Comparison of ENCODE assay signal across 15 cellular contexts in genomic region chr15:48406911-48407310, GRCh38.
DNase-seq lines count a peak whose midpoint lies in the region; ATAC-seq, FAIRE-seq and TF ChIP-seq lines count a peak whose summit lies in the region.
"Had no signal": no experiment of that assay in that cellular context is flagged by ENCODE, and none has a peak within 500 bp of the region (broad histone marks: within the 10 kb centered on the region; RNA-seq: fewer than 3 reads in every experiment).

No MANE protein-coding gene starts in this region.

- no peak overlapping the region for H3K27ac ChIP-seq in astrocyte (ENCODE audit: low read depth, low read length)
- no peak overlapping the region for H3K27ac ChIP-seq in CD8-positive, alpha-beta T cell (ENCODE audit: low read depth, low read length)
- no peak overlapping the region for H3K27ac ChIP-seq in upper lobe of right lung

- H3K9me3 Mint-ChIP-seq in astrocyte (ENCODE audit: unreplicated experiment) (no peaks in the 10 kb centered on the region), glutamatergic neuron (ENCODE audit: unreplicated experiment) (no peaks in the 10 kb centered on the region)
- no peaks in the 10 kb centered on the region for H3K9me3 Mint-ChIP-seq in CD8-positive, alpha-beta T cell
- H3K9me3 Mint-ChIP-seq: activated T-helper 1 cell treated with anti-CD3 and anti-CD28 coated beads, Interleukin-12 subunit alpha, Interleukin-12 subunit beta, Interleukin-2, Interleukin-4 antibody, amounts not matched to agents 30 ng/mL and 10 ng/mL and 1 ng/mL, durations not matched to agents 14 hours and 24 hours and 36 hours; CD4-positive, alpha-beta T cell had no signal

- no peak overlapping the region for H2AFZ ChIP-seq in astrocyte (ENCODE audit: low read depth, low read length)

- POLR2A ChIA-PET in CD8-positive, alpha-beta T cell (lab: Charles Lee): no interaction called here

- H3K4me3 Mint-ChIP-seq in astrocyte (ENCODE audit: unreplicated experiment): no peak overlapping the region
- no peak overlapping the region for H3K4me3 Mint-ChIP-seq in glutamatergic neuron (ENCODE audit: unreplicated experiment)
- no peak overlapping the region for H3K4me3 Mint-ChIP-seq in CD8-positive, alpha-beta T cell
- H3K4me3 Mint-ChIP-seq: activated T-helper 1 cell treated with anti-CD3 and anti-CD28 coated beads, Interleukin-12 subunit alpha, Interleukin-12 subunit beta, Interleukin-2, Interleukin-4 antibody, amounts not matched to agents 30 ng/mL and 10 ng/mL and 1 ng/mL, durations not matched to agents 14 hours and 24 hours and 36 hours; CD4-positive, alpha-beta T cell had no signal

- H3K4me1 Mint-ChIP-seq in astrocyte (ENCODE audit: low read depth, unreplicated experiment) (peaks cover 7% of the 10 kb centered on the region), glutamatergic neuron (ENCODE audit: low read depth, unreplicated experiment) (no peaks in the 10 kb centered on the region)
- H3K4me1 Mint-ChIP-seq in CD8-positive, alpha-beta T cell (ENCODE audit: low read depth): no peaks in the 10 kb centered on the region

- H3K36me3 ChIP-seq in H7 (replicated peaks; ENCODE audit: control insufficient read depth, insufficient read depth, low read length) (no peaks in the 10 kb centered on the region), astrocyte (ENCODE audit: insufficient read depth, low read length) (peaks cover 40% of the 10 kb centered on the region), upper lobe of right lung (no peaks in the 10 kb centered on the region)
- H3K36me3 ChIP-seq in CD8-positive, alpha-beta T cell (ENCODE audit: insufficient read depth, low read length): no peaks in the 10 kb centered on the region

- H3K4me3 ChIP-seq in AG10803 (ENCODE audit: low read length) (no peak overlapping the region), H7 (ENCODE audit: insufficient read depth, low read depth, low read length) (no peak overlapping the region), astrocyte (ENCODE audit: insufficient read depth, low read depth, low read length) (no peak overlapping the region), upper lobe of right lung (no peak overlapping the region)
- H3K4me3 ChIP-seq in CD8-positive, alpha-beta T cell (ENCODE audit: low read depth, low read length): no peak overlapping the region

- CTCF ChIA-PET in CD8-positive, alpha-beta T cell (lab: Charles Lee): interaction anchor here (1.6 kb wide), 1 partner anchor 10 kb away, joined by 3 read pairs; no protein-coding TSS in a partner anchor

- no peak for ATAC-seq in CD8-positive, alpha-beta T cell
- ATAC-seq in upper lobe of right lung: no peak
- ATAC-seq in GM21515 (IDR thresholded peaks at IDR 0.05; ENCODE audit: unreplicated experiment): no peak
- ATAC-seq: activated CD4-positive, CD25-positive, alpha-beta regulatory T cell treated with anti-CD3 and anti-CD28 coated beads, Interleukin-2, amount 50 U/mL, for 24 hours; stimulated activated naive CD8-positive, alpha-beta T cell treated with anti-CD3 and anti-CD28 coated beads, Interleukin-15, Interleukin-2, amounts not matched to agents 100 U/mL and 50 U/mL, for 24 hours had no signal

- H3K27me3 ChIP-seq in H7 (ENCODE audit: control insufficient read depth, insufficient read depth, low read length): no peaks in the 10 kb centered on the region
- no peaks in the 10 kb centered on the region for H3K27me3 ChIP-seq in astrocyte (ENCODE audit: insufficient read depth, low read length)
- no peaks in the 10 kb centered on the region for H3K27me3 ChIP-seq in CD8-positive, alpha-beta T cell (ENCODE audit: insufficient read depth, low read length)
- no peaks in the 10 kb centered on the region for H3K27me3 ChIP-seq in upper lobe of right lung

- no peaks in the 10 kb centered on the region for H3K9me3 ChIP-seq in astrocyte (ENCODE audit: insufficient read depth, low read depth, low read length)
- no peaks in the 10 kb centered on the region for H3K9me3 ChIP-seq in CD8-positive, alpha-beta T cell (ENCODE audit: low read length)
- no peaks in the 10 kb centered on the region for H3K9me3 ChIP-seq in upper lobe of right lung

- no peak for FAIRE-seq in astrocyte (lab: Jason Lieb, UNC)
- FAIRE-seq: GM19239 had no signal

- peaks cover 3% of the 10 kb centered on the region for H4K20me1 ChIP-seq in astrocyte (ENCODE audit: insufficient read depth, low read length)

- H3K27me3 Mint-ChIP-seq in astrocyte (ENCODE audit: low read depth, unreplicated experiment) (no peaks in the 10 kb centered on the region), glutamatergic neuron (ENCODE audit: unreplicated experiment) (no peaks in the 10 kb centered on the region)
- no peaks in the 10 kb centered on the region for H3K27me3 Mint-ChIP-seq in CD8-positive, alpha-beta T cell (ENCODE audit: low read depth)
- H3K27me3 Mint-ChIP-seq: CD4-positive, alpha-beta T cell had no signal

- peak; percentile 28 for TF ChIP-seq CTCF in AG10803 (conservative IDR thresholded peaks at IDR 0.05; ENCODE audit: low read length)
- TF ChIP-seq CTCF in astrocyte (IDR thresholded peaks at IDR 0.05; ENCODE audit: insufficient read depth, low read depth, low read length): peak; percentile 19
- peak; percentile 10 for TF ChIP-seq CTCF in glutamatergic neuron (IDR thresholded peaks at IDR 0.05; ENCODE audit: partially characterized antibody, unreplicated experiment)
- TF ChIP-seq CTCF in CD8-positive, alpha-beta T cell (IDR thresholded peaks at IDR 0.05): no peak
- TF ChIP-seq CTCF in upper lobe of right lung (IDR thresholded peaks at IDR 0.05): no peak

- DNase-seq in AG10803 (ENCODE audit: low read depth): no peak
- DNase-seq in H7: peak; percentile 31
- DNase-seq in astrocyte (ENCODE audit: low read depth): no peak
- no peak for DNase-seq in glutamatergic neuron
- no peak for DNase-seq in CD8-positive, alpha-beta T cell
- DNase-seq in upper lobe of right lung: no peak
- no peak for DNase-seq in activated CD4-positive, alpha-beta T cell treated with anti-CD3 and anti-CD28 coated beads, Interleukin-2, amount 50 U/mL, for 48 hours
- DNase-seq: CD4-positive, alpha-beta T cell; GOT3; NCI-H1417; stimulated activated naive CD8-positive, alpha-beta T cell treated with anti-CD3 and anti-CD28 coated beads, Interleukin-15, Interleukin-2, amounts not matched to agents 100 U/mL and 50 U/mL, for 24 hours had no signal

- H3K27ac Mint-ChIP-seq in astrocyte (ENCODE audit: unreplicated experiment) (no peak overlapping the region), glutamatergic neuron (ENCODE audit: unreplicated experiment) (no peak overlapping the region)
- H3K27ac Mint-ChIP-seq in CD8-positive, alpha-beta T cell: no peak overlapping the region
- H3K27ac Mint-ChIP-seq: activated T-helper 1 cell treated with anti-CD3 and anti-CD28 coated beads, Interleukin-12 subunit alpha, Interleukin-12 subunit beta, Interleukin-2, Interleukin-4 antibody, amounts not matched to agents 30 ng/mL and 10 ng/mL and 1 ng/mL, durations not matched to agents 14 hours and 24 hours and 36 hours; CD4-positive, alpha-beta T cell had no signal

- H3K79me2 ChIP-seq in astrocyte (ENCODE audit: insufficient read depth, low read length): no peaks in the 10 kb centered on the region

- intact Hi-C loops in CD8-positive, alpha-beta T cell (cut with DNase I, micrococcal nuclease): no loop called here
- intact Hi-C loops in upper lobe of right lung (cut with DNase I): no loop called here

- no peak overlapping the region for H3K4me2 ChIP-seq in astrocyte (ENCODE audit: low read length)

- no peak overlapping the region for H3K9ac ChIP-seq in astrocyte (ENCODE audit: low read length)

- H3K4me1 ChIP-seq in astrocyte (ENCODE audit: insufficient read depth, low read length) (peaks cover 3% of the 10 kb centered on the region), upper lobe of right lung (no peaks in the 10 kb centered on the region)
- H3K4me1 ChIP-seq in CD8-positive, alpha-beta T cell (ENCODE audit: insufficient read depth, low read length): no peaks in the 10 kb centered on the region

- H3K36me3 Mint-ChIP-seq in astrocyte (ENCODE audit: low read depth, unreplicated experiment) (peaks cover 23% of the 10 kb centered on the region), glutamatergic neuron (ENCODE audit: unreplicated experiment) (no peaks in the 10 kb centered on the region)
- no peaks in the 10 kb centered on the region for H3K36me3 Mint-ChIP-seq in CD8-positive, alpha-beta T cell

Comparison
In these comparisons a context has a peak if more than half of its experiments do, and no peak if none do; other contexts are left out.
1. CTCF ChIP-seq: peak in AG10803 (single experiment), astrocyte (single experiment) and glutamatergic neuron (single experiment); none in CD8-positive, alpha-beta T cell (single experiment) and upper lobe of right lung (single experiment).